In genomic region chr2:42858140-42859005, GRCh38 we compare ENCODE assay signal across 13 cellular contexts.
DNase-seq lines count a peak whose midpoint lies in the region; ATAC-seq and TF ChIP-seq lines count a peak whose summit lies in the region.
"Had no signal": no experiment of that assay in that cellular context is flagged by ENCODE, and none has a peak within 500 bp of the region (broad histone marks: within the 10 kb centered on the region; RNA-seq: fewer than 3 reads in every experiment).

No MANE protein-coding gene starts in this region.

- H3K4me1 ChIP-seq in esophagus (ENCODE audit: control insufficient read depth in 2 of 2, insufficient read depth in 2 of 2, low read length in 1 of 2) (peaks cover 4 to 22% of the 10 kb centered on the region in 2 donors), sigmoid colon (peaks cover 0 to 14% (median 12%) of the 10 kb centered on the region in 4 donors)
- H3K4me1 ChIP-seq: HAP-1, parathyroid adenoma had no signal

- H3K4me3 Mint-ChIP-seq in activated naive CD8-positive, alpha-beta T cell treated with anti-CD3 and anti-CD28 coated beads, Interleukin-2, amount 50 U/mL, for 24 hours, result no peak overlapping the region
- no peak overlapping the region for H3K4me3 Mint-ChIP-seq in activated naive CD8-positive, alpha-beta T cell treated with anti-CD3 and anti-CD28 coated beads for 36 hours
- H3K4me3 Mint-ChIP-seq: activated T-cell treated with anti-CD3 and anti-CD28 coated beads, Interleukin-2, amount 50 U/mL, for 24 hours; neural crest cell had no signal

- peaks cover 2% of the 10 kb centered on the region for H3K4me1 Mint-ChIP-seq in activated naive CD8-positive, alpha-beta T cell treated with anti-CD3 and anti-CD28 coated beads, Interleukin-2, amount 50 U/mL, for 24 hours
- peaks cover 2% of the 10 kb centered on the region for H3K4me1 Mint-ChIP-seq in activated naive CD8-positive, alpha-beta T cell treated with anti-CD3 and anti-CD28 coated beads for 36 hours

- no peaks in the 10 kb centered on the region for H3K36me3 Mint-ChIP-seq in activated naive CD8-positive, alpha-beta T cell treated with anti-CD3 and anti-CD28 coated beads, Interleukin-2, amount 50 U/mL, for 24 hours (ENCODE audit: low read depth)
- H3K36me3 Mint-ChIP-seq in activated naive CD8-positive, alpha-beta T cell treated with anti-CD3 and anti-CD28 coated beads for 36 hours, result no peaks in the 10 kb centered on the region

- H3K9me3 Mint-ChIP-seq in activated naive CD8-positive, alpha-beta T cell treated with anti-CD3 and anti-CD28 coated beads, Interleukin-2, amount 50 U/mL, for 24 hours, result no peaks in the 10 kb centered on the region
- no peaks in the 10 kb centered on the region for H3K9me3 Mint-ChIP-seq in activated naive CD8-positive, alpha-beta T cell treated with anti-CD3 and anti-CD28 coated beads for 36 hours
- H3K9me3 Mint-ChIP-seq: activated T-cell treated with anti-CD3 and anti-CD28 coated beads, Interleukin-2, amount 50 U/mL, for 24 hours had no signal

- H3K36me3 ChIP-seq in esophagus (ENCODE audit: control insufficient read depth in 2 of 2, insufficient read depth in 2 of 2, low read length in 1 of 2) (no peaks in the 10 kb centered on the region), sigmoid colon (no peaks in the 10 kb centered on the region)
- H3K36me3 ChIP-seq: HAP-1, transverse colon had no signal

- TF ChIP-seq POLR2A in sigmoid colon (IDR thresholded peaks at IDR 0.05), result no peak

- H3K27ac ChIP-seq in RWPE1, result peak overlapping the region; percentile 85
- peak overlapping the region; percentile 27 to 44 for H3K27ac ChIP-seq in esophagus (ENCODE audit: low read depth in 2 of 2, low read length in 1 of 2)
- H3K27ac ChIP-seq in sigmoid colon, result no peak overlapping the region
- H3K27ac ChIP-seq: parathyroid adenoma had no signal

- CTCF ChIA-PET in RWPE1 (lab: Yijun Ruan, JAX), result interaction anchor here (0.5 to 1.4 kb wide), 8 partner anchors 15 to 670 kb away, joined by 3 to 8 read pairs (median 4); no protein-coding TSS in a partner anchor

- intact Hi-C loops in sigmoid colon (cut with DNase I), result no loop called here

- TF ChIP-seq CTCF in RWPE1 (conservative IDR thresholded peaks at IDR 0.05; ENCODE audit: low read depth) (no peak), sigmoid colon (IDR thresholded peaks at IDR 0.05) (no peak), foreskin fibroblast (IDR thresholded peaks at IDR 0.05; ENCODE audit: low read depth, low read length) (no peak)

- H3K27me3 Mint-ChIP-seq in activated naive CD8-positive, alpha-beta T cell treated with anti-CD3 and anti-CD28 coated beads, Interleukin-2, amount 50 U/mL, for 24 hours, result no peaks in the 10 kb centered on the region
- no peaks in the 10 kb centered on the region for H3K27me3 Mint-ChIP-seq in activated naive CD8-positive, alpha-beta T cell treated with anti-CD3 and anti-CD28 coated beads for 36 hours
- H3K27me3 Mint-ChIP-seq: activated T-cell treated with anti-CD3 and anti-CD28 coated beads, Interleukin-2, amount 50 U/mL, for 24 hours had no signal

- H3K4me3 ChIP-seq in esophagus (ENCODE audit: low read depth in 1 of 2, low read length in 2 of 2), result no peak overlapping the region
- H3K4me3 ChIP-seq in sigmoid colon, result no peak overlapping the region
- H3K4me3 ChIP-seq in foreskin fibroblast (ENCODE audit: low read depth in 1 of 2, low read length in 2 of 2), result no peak overlapping the region
- H3K4me3 ChIP-seq: HAP-1, transverse colon had no signal

- no peak for TF ChIP-seq EP300 in sigmoid colon (IDR thresholded peaks at IDR 0.05)

- POLR2A ChIA-PET in RWPE1 (lab: Yijun Ruan, JAX; ENCODE audit: low non-redundant PET), result no interaction called here

- no peak overlapping the region for H3K27ac Mint-ChIP-seq in activated naive CD8-positive, alpha-beta T cell treated with anti-CD3 and anti-CD28 coated beads, Interleukin-2, amount 50 U/mL, for 24 hours
- H3K27ac Mint-ChIP-seq in activated naive CD8-positive, alpha-beta T cell treated with anti-CD3 and anti-CD28 coated beads for 36 hours, result no peak overlapping the region
- H3K27ac Mint-ChIP-seq: activated T-cell treated with anti-CD3 and anti-CD28 coated beads, Interleukin-2, amount 50 U/mL, for 24 hours had no signal

- DNase-seq in activated naive CD8-positive, alpha-beta T cell treated with anti-CD3 and anti-CD28 coated beads, Interleukin-2, amount 50 U/mL, for 24 hours, result no peak
- no peak for DNase-seq in activated naive CD8-positive, alpha-beta T cell treated with anti-CD3 and anti-CD28 coated beads for 36 hours
- DNase-seq in RWPE1 (ENCODE audit: low spot score) (no peak), sigmoid colon (peak; percentile 57), DMS79 treated with DMSO at 0.1 percent for 48 hours (lab: John Stamatoyannopoulos, UW) (no peak), foreskin fibroblast (no peak)
- no peak for DNase-seq in stimulated activated CD4-positive, alpha-beta T cell treated with anti-CD3 and anti-CD28 coated beads, Interleukin-15, amount 100 ng/mL, for 24 hours

- H3K9me3 ChIP-seq in esophagus (ENCODE audit: control insufficient read depth in 2 of 2, insufficient read depth in 1 of 2, low read depth in 1 of 2, low read length in 1 of 2) (no peaks in the 10 kb centered on the region), sigmoid colon (no peaks in the 10 kb centered on the region)
- H3K9me3 ChIP-seq: HAP-1, transverse colon had no signal

- 68 to 71% methylated on average over 4 of the region's 4 CpGs for WGBS in esophagus, 2 donors
- WGBS in sigmoid colon, 2 donors, result 53 to 70% methylated on average over 4 of the region's 4 CpGs

- peak; percentile 27 for ATAC-seq in activated naive CD8-positive, alpha-beta T cell treated with anti-CD3 and anti-CD28 coated beads, Interleukin-2, amount 50 U/mL, for 24 hours

- H3K27me3 ChIP-seq in esophagus (ENCODE audit: control insufficient read depth in 1 of 2, insufficient read depth in 2 of 2, low read length in 2 of 2) (no peaks in the 10 kb centered on the region), sigmoid colon (no peaks in the 10 kb centered on the region)
- H3K27me3 ChIP-seq: transverse colon had no signal

Comparison
In these comparisons a context has a peak if more than half of its experiments do, and no peak if none do; other contexts are left out.
1. H3K27ac ChIP-seq: peak in RWPE1 (single experiment) and esophagus (2 of 2); none in sigmoid colon (0 of 4).